ENCODE assay signal across 1 cellular context in the genomic region with DNA sequence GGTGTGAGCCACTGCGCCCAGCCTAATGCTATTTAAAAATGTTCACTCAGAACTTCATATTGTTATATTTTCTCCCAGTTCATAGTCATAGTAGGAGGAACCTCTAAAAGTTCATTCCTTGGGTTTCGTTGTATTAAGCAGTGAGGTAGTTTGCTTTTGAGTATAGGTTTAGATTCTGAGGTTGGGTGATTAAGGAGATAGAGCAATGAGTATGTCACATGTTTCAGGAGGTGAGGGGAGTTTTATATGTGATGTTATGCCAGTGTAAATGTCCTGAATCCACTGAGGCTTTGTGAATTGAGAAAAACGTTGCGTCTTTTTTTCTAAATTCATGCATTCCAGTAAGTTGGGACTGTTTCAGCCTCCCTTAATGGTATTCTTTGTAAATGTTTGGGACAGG.
TF ChIP-seq lines count a peak whose summit lies in the region.

No MANE protein-coding gene starts in this region.

TF ChIP-seq in K562, 482 proteins besides CTCF, POLR2A, EP300 and RAD21 (continued from another document):
- TF ChIP-seq, protein P1, sequence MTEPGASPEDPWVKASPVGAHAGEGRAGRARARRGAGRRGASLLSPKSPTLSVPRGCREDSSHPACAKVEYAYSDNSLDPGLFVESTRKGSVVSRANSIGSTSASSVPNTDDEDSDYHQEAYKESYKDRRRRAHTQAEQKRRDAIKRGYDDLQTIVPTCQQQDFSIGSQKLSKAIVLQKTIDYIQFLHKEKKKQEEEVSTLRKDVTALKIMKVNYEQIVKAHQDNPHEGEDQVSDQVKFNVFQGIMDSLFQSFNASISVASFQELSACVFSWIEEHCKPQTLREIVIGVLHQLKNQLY (CRISPR knock-in tag; conservative IDR thresholded peaks at IDR 0.05), result no peak
- TF ChIP-seq SMARCE1 (IDR thresholded peaks at IDR 0.05), result no peak
- TF ChIP-seq POLR2AphosphoS2 (IDR thresholded peaks at IDR 0.05; ENCODE audit: low read length), result no peak
- TF ChIP-seq TGIF2 (CRISPR knock-in tag; IDR thresholded peaks at IDR 0.05), result no peak
- TF ChIP-seq CTBP1 (IDR thresholded peaks at IDR 0.05; ENCODE audit: borderline replicate concordance), result no peak
- TF ChIP-seq, protein P2, sequence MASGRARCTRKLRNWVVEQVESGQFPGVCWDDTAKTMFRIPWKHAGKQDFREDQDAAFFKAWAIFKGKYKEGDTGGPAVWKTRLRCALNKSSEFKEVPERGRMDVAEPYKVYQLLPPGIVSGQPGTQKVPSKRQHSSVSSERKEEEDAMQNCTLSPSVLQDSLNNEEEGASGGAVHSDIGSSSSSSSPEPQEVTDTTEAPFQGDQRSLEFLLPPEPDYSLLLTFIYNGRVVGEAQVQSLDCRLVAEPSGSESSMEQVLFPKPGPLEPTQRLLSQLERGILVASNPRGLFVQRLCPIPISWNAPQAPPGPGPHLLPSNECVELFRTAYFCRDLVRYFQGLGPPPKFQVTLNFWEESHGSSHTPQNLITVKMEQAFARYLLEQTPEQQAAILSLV (tag; IDR thresholded peaks at IDR 0.05), result no peak
